In the genomic region with DNA sequence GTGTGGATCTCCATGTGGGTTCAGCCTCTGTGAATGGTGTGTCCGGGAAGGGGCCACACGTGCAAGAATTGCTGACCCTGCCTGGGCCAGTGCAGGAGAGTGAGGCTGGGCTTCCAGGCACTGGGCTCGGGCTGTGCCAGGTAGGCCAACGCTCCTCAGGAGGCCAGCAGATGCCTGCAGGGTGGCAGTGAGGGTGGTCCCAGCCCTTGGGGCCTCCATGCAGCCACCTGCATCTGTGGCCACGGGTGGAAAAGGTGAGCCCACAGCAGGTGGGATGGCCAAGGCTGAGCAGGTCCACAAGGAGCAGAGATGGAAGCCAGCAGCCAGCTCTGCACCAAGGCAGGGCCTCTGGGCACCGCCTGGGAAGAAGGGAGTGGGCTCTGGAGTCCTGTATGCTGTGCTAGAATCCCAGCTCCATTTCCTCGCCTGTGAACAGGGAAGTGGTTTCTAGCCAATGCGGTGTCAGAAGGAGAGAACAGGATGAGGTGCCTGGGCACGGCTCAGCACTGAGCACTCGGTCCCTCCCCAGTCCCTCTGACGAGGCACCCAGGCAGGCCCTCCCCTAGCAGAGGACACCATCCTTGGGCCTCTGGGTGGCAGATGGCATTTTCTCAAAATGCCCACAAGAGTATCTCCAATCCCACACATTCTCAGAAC, we compare ENCODE assay signal across 18 cellular contexts. TPM values are rescaled to one million over a fixed set of nuclear protein-coding genes. Genes with fewer than 3 reads are reported as not detected.
DNase-seq lines count a peak whose midpoint lies in the region; TF ChIP-seq lines count a peak whose summit lies in the region.
"Had no signal": no experiment of that assay in that cellular context is flagged by ENCODE, and none has a peak within 500 bp of the region (broad histone marks: within the 10 kb centered on the region; RNA-seq: fewer than 3 reads in every experiment).

No MANE protein-coding gene starts in this region.

- 80% methylated on average over 11 of the region's 11 CpGs; no CpG with 5 or more reads in 1 of the 2 donors for WGBS in transverse colon (ENCODE audit: low coverage in 1 of 2), 2 donors

- H3K27me3 Mint-ChIP-seq in activated T-cell treated with anti-CD3 and anti-CD28 coated beads, Interleukin-2, amount 50 U/mL, for 24 hours: peaks cover 9% of the 10 kb centered on the region
- H3K27me3 Mint-ChIP-seq in activated CD4-positive, alpha-beta memory T cell treated with anti-CD3 and anti-CD28 coated beads, Interleukin-2, amount 10 ng/mL, durations not matched to agents 7 days and 5 days: peaks cover 12% of the 10 kb centered on the region
- peaks cover 9% of the 10 kb centered on the region for H3K27me3 Mint-ChIP-seq in mesothelial cell of epicardium (ENCODE audit: low read depth)

- H3K4me1 ChIP-seq in transverse colon: peaks cover 0 to 8% (median 0%) of the 10 kb centered on the region in 4 donors
- H3K4me1 ChIP-seq: gastrocnemius medialis had no signal

- peaks cover 2% of the 10 kb centered on the region for H3K4me1 Mint-ChIP-seq in activated T-cell treated with anti-CD3 and anti-CD28 coated beads, Interleukin-2, amount 50 U/mL, for 24 hours (ENCODE audit: low read depth)
- no peaks in the 10 kb centered on the region for H3K4me1 Mint-ChIP-seq in activated CD4-positive, alpha-beta memory T cell treated with anti-CD3 and anti-CD28 coated beads, Interleukin-2, amount 10 ng/mL, durations not matched to agents 7 days and 5 days
- H3K4me1 Mint-ChIP-seq in mesothelial cell of epicardium: peaks cover 2% of the 10 kb centered on the region
- H3K4me1 Mint-ChIP-seq: CD4-positive, alpha-beta memory T cell had no signal

- no peaks in the 10 kb centered on the region for H3K9me3 ChIP-seq in transverse colon
- H3K9me3 ChIP-seq: gastrocnemius medialis, prostate gland had no signal

- H3K4me3 Mint-ChIP-seq in activated T-cell treated with anti-CD3 and anti-CD28 coated beads, Interleukin-2, amount 50 U/mL, for 24 hours: no peak overlapping the region
- H3K4me3 Mint-ChIP-seq in activated CD4-positive, alpha-beta memory T cell treated with anti-CD3 and anti-CD28 coated beads, Interleukin-2, amount 10 ng/mL, durations not matched to agents 7 days and 5 days: no peak overlapping the region
- H3K4me3 Mint-ChIP-seq in mesothelial cell of epicardium: no peak overlapping the region
- H3K4me3 Mint-ChIP-seq: CD4-positive, alpha-beta memory T cell; GM23338 had no signal

- H3K9me3 Mint-ChIP-seq in activated T-cell treated with anti-CD3 and anti-CD28 coated beads, Interleukin-2, amount 50 U/mL, for 24 hours: no peaks in the 10 kb centered on the region
- no peaks in the 10 kb centered on the region for H3K9me3 Mint-ChIP-seq in activated CD4-positive, alpha-beta memory T cell treated with anti-CD3 and anti-CD28 coated beads, Interleukin-2, amount 10 ng/mL, durations not matched to agents 7 days and 5 days
- no peaks in the 10 kb centered on the region for H3K9me3 Mint-ChIP-seq in mesothelial cell of epicardium
- H3K9me3 Mint-ChIP-seq: CD4-positive, alpha-beta memory T cell; GM23338 had no signal

- intact Hi-C loops in transverse colon (cut with DNase I; ENCODE audit: low total_unique reads): no loop called here

- H3K27ac Mint-ChIP-seq in activated T-cell treated with anti-CD3 and anti-CD28 coated beads, Interleukin-2, amount 50 U/mL, for 24 hours: no peak overlapping the region
- no peak overlapping the region for H3K27ac Mint-ChIP-seq in activated CD4-positive, alpha-beta memory T cell treated with anti-CD3 and anti-CD28 coated beads, Interleukin-2, amount 10 ng/mL, durations not matched to agents 7 days and 5 days
- no peak overlapping the region for H3K27ac Mint-ChIP-seq in mesothelial cell of epicardium
- H3K27ac Mint-ChIP-seq: CD4-positive, alpha-beta memory T cell; GM23338 had no signal

- H3K27me3 ChIP-seq in transverse colon: no peaks in the 10 kb centered on the region
- H3K27me3 ChIP-seq: cardiac muscle cell, gastrocnemius medialis had no signal

- CTCF ChIA-PET in activated CD4-positive, alpha-beta memory T cell treated with anti-CD3 and anti-CD28 coated beads, Interleukin-2, amount 10 ng/mL, durations not matched to agents 7 days and 5 days (lab: Charles Lee): no interaction called here

- POLR2A ChIA-PET in activated CD4-positive, alpha-beta memory T cell treated with anti-CD3 and anti-CD28 coated beads, Interleukin-2, amount 10 ng/mL, durations not matched to agents 7 days and 5 days (lab: Charles Lee): no interaction called here

- H3K36me3 Mint-ChIP-seq in activated T-cell treated with anti-CD3 and anti-CD28 coated beads, Interleukin-2, amount 50 U/mL, for 24 hours (ENCODE audit: low read depth): no peaks in the 10 kb centered on the region
- no peaks in the 10 kb centered on the region for H3K36me3 Mint-ChIP-seq in activated CD4-positive, alpha-beta memory T cell treated with anti-CD3 and anti-CD28 coated beads, Interleukin-2, amount 10 ng/mL, durations not matched to agents 7 days and 5 days (ENCODE audit: low read depth)
- H3K36me3 Mint-ChIP-seq in mesothelial cell of epicardium: no peaks in the 10 kb centered on the region
- H3K36me3 Mint-ChIP-seq: CD4-positive, alpha-beta memory T cell had no signal

- no peak for TF ChIP-seq POLR2A in transverse colon (IDR thresholded peaks at IDR 0.05)

- peak; percentile 14 for DNase-seq in activated T-cell treated with anti-CD3 and anti-CD28 coated beads, Interleukin-2, amount 50 U/mL, for 24 hours
- no peak for DNase-seq in activated T-cell treated with anti-CD3 and anti-CD28 coated beads for 4 hours
- DNase-seq in activated CD4-positive, alpha-beta memory T cell treated with anti-CD3 and anti-CD28 coated beads, Interleukin-2, amount 10 ng/mL, durations not matched to agents 7 days and 5 days: peak; percentile 9
- DNase-seq in mesothelial cell of epicardium (ENCODE audit: low spot score in 2 of 2, unreplicated experiment in 2 of 2): peak; percentile 15 to 27
- DNase-seq in transverse colon: peak; percentile 5
- no peak for DNase-seq in NCI-H526 treated with DMSO at 0.1 percent for 48 hours (lab: John Stamatoyannopoulos, UW)
- DNase-seq in NCI-H524 (lab: John Stamatoyannopoulos, UW): no peak
- DNase-seq in anterior cingulate cortex (lab: John Stamatoyannopoulos, UW): no peak
- DNase-seq: activated CD4-positive, alpha-beta T cell treated with anti-CD3 and anti-CD28 coated beads, Interleukin-2, amount 50 U/mL, for 4 hours; CD4-positive, alpha-beta memory T cell; DMS79 treated with DMSO at 0.1 percent for 48 hours; erythroblast; NCI-H1694 treated with DMSO at 0.1 percent for 48 hours; NCI-H345 had no signal

- no peaks in the 10 kb centered on the region for H3K36me3 ChIP-seq in transverse colon
- H3K36me3 ChIP-seq: cardiac muscle cell, gastrocnemius medialis, prostate gland had no signal

- TF ChIP-seq CTCF in mesothelial cell of epicardium (IDR thresholded peaks at IDR 0.05; ENCODE audit: unreplicated experiment): no peak
- no peak for TF ChIP-seq CTCF in transverse colon (IDR thresholded peaks at IDR 0.05)

- H3K4me3 ChIP-seq in transverse colon: no peak overlapping the region
- H3K4me3 ChIP-seq: cardiac muscle cell, gastrocnemius medialis, GM23338, prostate gland had no signal

- in situ Hi-C loops in transverse colon (cut with MboI; ENCODE audit: low pct_ligation_motif_present in 1 of 4, low pct_unique_long_range_greater_than_20kb in 1 of 4, low sequenced_read_pairs in 3 of 4): no loop called here

- H3K27ac ChIP-seq in transverse colon: no peak overlapping the region
- H3K27ac ChIP-seq: cardiac muscle cell, gastrocnemius medialis, prostate gland had no signal

- TF ChIP-seq EP300 in transverse colon (IDR thresholded peaks at IDR 0.05; ENCODE audit: low read depth): no peak

RNA-seq across cellular contexts. Expression of a gene that starts 31.1 kb away (rescaled TPM):
- total RNA-seq in activated CD4-positive, alpha-beta memory T cell treated with anti-CD3 and anti-CD28 coated beads, Interleukin-2, amount 10 ng/mL, durations not matched to agents 7 days and 5 days: under 1 TPM; 0.28 to 0.50 TPM
- total RNA-seq in mesothelial cell of epicardium: 0.88 to 2.2 TPM (median 2.1 TPM) in 3 replicates
- total RNA-seq in transverse colon: 1 to 10 TPM in 3 of 4 donors, under 1 TPM in 1; 0.37 to 5.6 (median 1.4) TPM
- total RNA-seq: CD4-positive, alpha-beta memory T cell had no signal

Comparison
In these comparisons a context has a peak if more than half of its experiments do, and no peak if none do; other contexts are left out.
1. DNase-seq: peak in activated T-cell treated with anti-CD3 and anti-CD28 coated beads, Interleukin-2, amount 50 U/mL, for 24 hours (single experiment), activated CD4-positive, alpha-beta memory T cell treated with anti-CD3 and anti-CD28 coated beads, Interleukin-2, amount 10 ng/mL, durations not matched to agents 7 days and 5 days (single experiment), mesothelial cell of epicardium (2 of 2) and transverse colon (single experiment); none in activated T-cell treated with anti-CD3 and anti-CD28 coated beads for 4 hours (single experiment), NCI-H526 treated with DMSO at 0.1 percent for 48 hours (single experiment), NCI-H524 (0 of 2) and anterior cingulate cortex (0 of 58).